In the genomic region with DNA sequence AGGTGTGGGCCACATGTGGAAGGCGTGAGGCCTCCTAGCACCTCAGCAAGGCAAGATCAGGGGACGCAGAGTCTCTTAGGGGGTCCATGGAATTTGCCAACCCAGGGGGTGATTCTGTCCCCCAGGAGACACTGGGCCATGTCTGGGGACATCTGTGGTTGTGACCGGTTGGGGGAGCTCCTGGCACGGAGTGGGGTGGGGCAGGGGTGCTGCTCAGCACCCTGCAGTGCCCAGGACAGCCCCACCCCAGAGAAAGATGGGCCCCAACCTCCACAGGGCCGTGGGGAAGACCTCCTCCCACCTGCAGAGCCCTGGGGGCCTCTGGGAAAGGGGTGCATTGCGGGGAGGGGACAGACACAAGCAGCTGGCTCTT, we compare ENCODE assay signal across 1 cellular context.
TF ChIP-seq lines count a peak whose summit lies in the region.

No MANE protein-coding gene starts in this region.

TF ChIP-seq in H1, 55 proteins besides CTCF, POLR2A, EP300 and RAD21:
- TF ChIP-seq TBP (IDR thresholded peaks at IDR 0.05; ENCODE audit: low read depth, low read length) (no peak), GABPA (IDR thresholded peaks at IDR 0.05; ENCODE audit: borderline replicate concordance, insufficient read depth, low read length) (no peak), RNF2 (IDR thresholded peaks at IDR 0.05; ENCODE audit: borderline replicate concordance, low read depth, low read length, missing control alignments, poor library complexity, severe bottlenecking) (no peak), SIN3A (conservative IDR thresholded peaks at IDR 0.05 in 1 of 2, IDR thresholded peaks at IDR 0.05 in 1 of 2; ENCODE audit: low read depth in 1 of 2, low read length in 2 of 2) (no peak), BACH1 (IDR thresholded peaks at IDR 0.05; ENCODE audit: low read length) (no peak), CBX8 (IDR thresholded peaks at IDR 0.05; ENCODE audit: borderline replicate concordance, low read depth, low read length) (no peak), ZNF274 (IDR thresholded peaks at IDR 0.05; ENCODE audit: borderline replicate concordance, extremely low read depth, low read length) (no peak), TCF12 (IDR thresholded peaks at IDR 0.05; ENCODE audit: low read depth, low read length) (no peak), SIRT6 (IDR thresholded peaks at IDR 0.05; ENCODE audit: low read length) (no peak), CEBPB (IDR thresholded peaks at IDR 0.05; ENCODE audit: low read depth, low read length) (no peak), TAF7 (optimal IDR thresholded peaks at IDR 0.05; ENCODE audit: borderline replicate concordance, low read depth, low read length) (no peak), FOSL1 (IDR thresholded peaks at IDR 0.05; ENCODE audit: insufficient read depth, low read depth, low read length) (no peak), SIX5 (IDR thresholded peaks at IDR 0.05; ENCODE audit: low read depth, low read length) (no peak), CTBP2 (IDR thresholded peaks at IDR 0.05; ENCODE audit: borderline replicate concordance, insufficient read depth, insufficient read length, low read length) (no peak), KDM5A (IDR thresholded peaks at IDR 0.05; ENCODE audit: low read length) (no peak), CHD1 (IDR thresholded peaks at IDR 0.05; ENCODE audit: low read depth, low read length) (no peak), KDM1A (IDR thresholded peaks at IDR 0.05; ENCODE audit: borderline replicate concordance, low read length) (no peak)
